Comparison of ENCODE assay signal across 15 cellular contexts in genomic region chr12:7899755-7900154, GRCh38.
"Had no signal": no experiment of that assay in that cellular context is flagged by ENCODE, and none has a peak within 500 bp of the region (broad histone marks: within the 10 kb centered on the region; RNA-seq: fewer than 3 reads in every experiment).

No MANE protein-coding gene starts in this region.

- H3K4me3 ChIP-seq: body of pancreas, testis had no signal

- DNase-seq: activated CD4-positive, alpha-beta T cell treated with anti-CD3 and anti-CD28 coated beads for 36 hours; activated CD8-positive, alpha-beta memory T cell treated with anti-CD3 and anti-CD28 coated beads, Interleukin-2, amount 50 U/mL, for 4 hours; activated CD8-positive, alpha-beta T cell treated with anti-CD3 and anti-CD28 coated beads for 36 hours; activated T-cell treated with anti-CD3 and anti-CD28 coated beads, Interleukin-2, amount 50 U/mL, for 72 hours; body of pancreas; effector memory CD8-positive, alpha-beta T cell; foreskin melanocyte; head of caudate nucleus; mammary epithelial cell; occipital lobe; stimulated activated CD4-positive, alpha-beta T cell treated with anti-CD3 and anti-CD28 coated beads, Interleukin-4, amount 100 ng/mL, for 1 hour; stimulated activated CD8-positive, alpha-beta memory T cell treated with anti-CD3 and anti-CD28 coated beads, Interleukin-4, amount 100 ng/mL, for 48 hours; stimulated activated naive CD8-positive, alpha-beta T cell treated with anti-CD3 and anti-CD28 coated beads, Interleukin-15, Interleukin-2, amounts not matched to agents 100 U/mL and 50 U/mL, for 24 hours; T-helper 1 cell; testis had no signal
